8 cellular contexts compared by ENCODE assay signal in the genomic region with DNA sequence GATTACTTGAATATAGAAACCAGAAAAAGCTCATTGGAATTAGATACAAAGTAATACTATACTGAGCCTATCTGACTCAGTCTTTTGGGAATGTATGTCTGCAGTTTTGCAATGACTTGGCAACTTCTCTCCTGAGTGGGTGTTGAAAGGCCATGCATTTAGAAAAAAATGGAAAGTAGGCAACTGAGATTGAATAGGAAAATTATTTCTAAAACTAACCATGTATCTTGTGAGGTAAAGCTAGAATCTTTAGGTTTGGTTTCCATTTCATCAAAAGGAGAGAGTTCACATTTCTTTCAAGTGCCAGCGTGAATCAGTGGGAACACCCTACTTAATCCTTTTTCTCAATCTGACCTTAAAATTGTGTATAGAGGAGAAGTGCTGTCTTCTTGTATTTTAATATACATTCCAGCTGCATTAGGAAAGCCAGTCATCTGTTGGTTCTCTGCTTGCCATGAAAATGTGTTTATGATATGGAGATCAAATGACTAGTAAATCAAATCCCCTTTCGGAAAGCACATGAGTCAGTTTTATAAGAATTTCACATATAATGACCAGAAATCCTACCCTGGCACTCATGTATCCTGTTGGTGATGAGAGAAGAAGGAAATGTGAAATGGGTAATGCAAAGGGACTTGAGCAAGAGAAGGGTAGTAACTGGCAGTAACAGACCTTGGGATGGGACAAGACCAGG. TPM values are rescaled to one million over a fixed set of nuclear protein-coding genes. Genes with fewer than 3 reads are reported as not detected.
A peak's percentile ranks its signal among the peaks of the same experiment; 100 is the strongest.
DNase-seq lines count a peak whose midpoint lies in the region; ATAC-seq and TF ChIP-seq lines count a peak whose summit lies in the region.

No MANE protein-coding gene starts in this region.

- H2BK120ac ChIP-seq in IMR-90 (ENCODE audit: low read depth, low read length), result peak overlapping the region; percentile 94

- 0 out of 2 replicates have a peak, but pooled peaks have one; percentile 12 for TF ChIP-seq POLR2A in IMR-90 (IDR thresholded peaks at IDR 0.05; ENCODE audit: low read depth, low read length)

- no peak overlapping the region for H3K4me3 ChIP-seq in IMR-90 (ENCODE audit: insufficient read depth, low read depth, low read length)

- POLR2A ChIA-PET in IMR-90 (lab: Charles Lee; ENCODE audit: unreplicated experiment), result interaction anchor here (0.6 kb wide), 1 partner anchor 18 kb away, joined by 13 read pairs; no protein-coding TSS in a partner anchor

- BruUV-seq in IMR-90 (replicated peaks; lab: Mats Ljungman, UMichigan), result no TSS peak

- H3K27ac ChIP-seq in IMR-90 (ENCODE audit: insufficient read depth, low read length), result peak overlapping the region; percentile 100

- peak overlapping the region; percentile 79 for H3K14ac ChIP-seq in IMR-90 (replicated peaks; ENCODE audit: low read depth, low read length)

- CTCF ChIA-PET in IMR-90 (lab: Yijun Ruan, JAX), result interaction anchor here (1.0 to 1.7 kb wide), 2 partner anchors 11 to 55 kb away, joined by 4 to 5 read pairs; no protein-coding TSS in a partner anchor

- no peaks in the 10 kb centered on the region for H3K9me3 ChIP-seq in IMR-90 (ENCODE audit: control insufficient read depth, insufficient read depth, low read length)

- peaks cover 25 to 32% of the 10 kb centered on the region in 2 experiments for H3K79me1 ChIP-seq in IMR-90 (ENCODE audit: low read depth in 1 of 2, low read length in 2 of 2)

- dilution Hi-C loops in IMR-90 (cut with HindIII; ENCODE audit: low sequenced_read_pairs, unreplicated experiment), result no loop called here

- peak overlapping the region; percentile 76 for H3K4me2 ChIP-seq in IMR-90 (ENCODE audit: low read depth, low read length)

- in situ Hi-C loops in IMR-90 (cut with MboI; ENCODE audit: low sequenced_read_pairs), result no loop called here

- H2AK9ac ChIP-seq in IMR-90 (replicated peaks; ENCODE audit: low read depth, low read length, poor library complexity), result peak overlapping the region; percentile 87

- H3K23ac ChIP-seq in IMR-90 (ENCODE audit: low read depth, low read length), result peak overlapping the region; percentile 91

- peaks cover 24% of the 10 kb centered on the region for H3K4me1 ChIP-seq in IMR-90 (ENCODE audit: control insufficient read depth, insufficient read depth, low read length)

- peak overlapping the region; percentile 99 for H4K5ac ChIP-seq in IMR-90 (ENCODE audit: low read depth, low read length)

- TF ChIP-seq RAD21 in IMR-90 (IDR thresholded peaks at IDR 0.05; ENCODE audit: low read length), result no peak

- H3K9me1 ChIP-seq in IMR-90 (ENCODE audit: insufficient read depth, low read length), result peaks cover 8% of the 10 kb centered on the region

- H2BK5ac ChIP-seq in IMR-90 (ENCODE audit: low read depth, low read length, poor library complexity, severe bottlenecking), result peak overlapping the region; percentile 100

- no CpG with 5 or more reads among the region's 2 CpGs for WGBS in IMR-90 (ENCODE audit: extremely low coverage in 2 of 2, insufficient read length in 1 of 2), 2 experiments

- H4K8ac ChIP-seq in IMR-90 (ENCODE audit: low read depth in 2 of 2, low read length in 2 of 2), result peak overlapping the region; percentile 84 to 88

- H3K56ac ChIP-seq in IMR-90 (ENCODE audit: extremely low read depth, insufficient read depth, low read length), result peak overlapping the region; percentile 97

- H3K4ac ChIP-seq in IMR-90 (ENCODE audit: low read depth, low read length), result peak overlapping the region; percentile 93

- DNase-seq in AG08396 (ENCODE audit: low spot score) (peak; percentile 65), IMR-90 (peak; percentile 98), dedifferentiated amniotic fluid mesenchymal stem cell (ENCODE audit: extremely low spot score) (peak; percentile 97), myocyte (ENCODE audit: low read depth) (peak; percentile 78), NCI-H2107 (lab: John Stamatoyannopoulos, UW) (no peak), NOMO-1 treated with DMSO at 0.1 percent for 48 hours (lab: John Stamatoyannopoulos, UW; ENCODE audit: unreplicated experiment) (no peak), NCI-H2107 treated with DMSO at 0.1 percent for 48 hours (lab: John Stamatoyannopoulos, UW; ENCODE audit: unreplicated experiment) (no peak)

- no peaks in the 10 kb centered on the region; the same call in 1 of the 2 replicates for H4K20me1 ChIP-seq in IMR-90 (ENCODE audit: insufficient read depth, low read length)

- H3K9ac ChIP-seq in IMR-90 (ENCODE audit: low read depth, low read length), result peak overlapping the region; percentile 55

- H3K18ac ChIP-seq in IMR-90 (ENCODE audit: low read depth, low read length), result peak overlapping the region; percentile 98

- no peaks in the 10 kb centered on the region for H3K27me3 ChIP-seq in IMR-90 (ENCODE audit: control insufficient read depth, insufficient read depth, low read length)

- peak overlapping the region; percentile 80 for H2BK15ac ChIP-seq in IMR-90 (ENCODE audit: low read depth, low read length)

- H2BK20ac ChIP-seq in IMR-90 (ENCODE audit: low read depth, low read length), result peak overlapping the region; percentile 94

- H2AK5ac ChIP-seq in IMR-90 (ENCODE audit: low read depth, low read length), result peak overlapping the region; percentile 90

- peak overlapping the region; percentile 97 for H4K91ac ChIP-seq in IMR-90 (ENCODE audit: insufficient read depth, low read depth, low read length)

- ATAC-seq in IMR-90 (ENCODE audit: low read depth) (peak; percentile 82), HG02885 (IDR thresholded peaks at IDR 0.05; ENCODE audit: poor library complexity, unreplicated experiment) (no peak)

- intact Hi-C loops in IMR-90 (cut with micrococcal nuclease), result loop anchor here (1.0 to 5.0 kb wide), 2 partner anchors 9 to 37 kb away; no protein-coding TSS in a partner anchor

- TF ChIP-seq CTCF in IMR-90 (conservative IDR thresholded peaks at IDR 0.05; ENCODE audit: low read depth, low read length), result no peak

- H2AFZ ChIP-seq in IMR-90 (replicated peaks; ENCODE audit: low read length, poor library complexity), result no peak overlapping the region

- H3K36me3 ChIP-seq in IMR-90 (ENCODE audit: control insufficient read depth, insufficient read depth, low read length), result peaks cover 30% of the 10 kb centered on the region

TF ChIP-seq in IMR-90, 13 proteins besides CTCF, POLR2A, EP300 and RAD21:
- TF ChIP-seq, protein P1, sequence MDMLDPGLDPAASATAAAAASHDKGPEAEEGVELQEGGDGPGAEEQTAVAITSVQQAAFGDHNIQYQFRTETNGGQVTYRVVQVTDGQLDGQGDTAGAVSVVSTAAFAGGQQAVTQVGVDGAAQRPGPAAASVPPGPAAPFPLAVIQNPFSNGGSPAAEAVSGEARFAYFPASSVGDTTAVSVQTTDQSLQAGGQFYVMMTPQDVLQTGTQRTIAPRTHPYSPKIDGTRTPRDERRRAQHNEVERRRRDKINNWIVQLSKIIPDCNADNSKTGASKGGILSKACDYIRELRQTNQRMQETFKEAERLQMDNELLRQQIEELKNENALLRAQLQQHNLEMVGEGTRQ (IDR thresholded peaks at IDR 0.05; ENCODE audit: low read depth, low read length), result no peak
- TF ChIP-seq RFX5 (IDR thresholded peaks at IDR 0.05; ENCODE audit: low read depth, low read length), result no peak
- no peak for TF ChIP-seq MAZ (IDR thresholded peaks at IDR 0.05; ENCODE audit: borderline replicate concordance, low read depth, low read length)
- TF ChIP-seq CHD1 (IDR thresholded peaks at IDR 0.05; ENCODE audit: low read depth, low read length), result no peak
- TF ChIP-seq, protein P2, sequence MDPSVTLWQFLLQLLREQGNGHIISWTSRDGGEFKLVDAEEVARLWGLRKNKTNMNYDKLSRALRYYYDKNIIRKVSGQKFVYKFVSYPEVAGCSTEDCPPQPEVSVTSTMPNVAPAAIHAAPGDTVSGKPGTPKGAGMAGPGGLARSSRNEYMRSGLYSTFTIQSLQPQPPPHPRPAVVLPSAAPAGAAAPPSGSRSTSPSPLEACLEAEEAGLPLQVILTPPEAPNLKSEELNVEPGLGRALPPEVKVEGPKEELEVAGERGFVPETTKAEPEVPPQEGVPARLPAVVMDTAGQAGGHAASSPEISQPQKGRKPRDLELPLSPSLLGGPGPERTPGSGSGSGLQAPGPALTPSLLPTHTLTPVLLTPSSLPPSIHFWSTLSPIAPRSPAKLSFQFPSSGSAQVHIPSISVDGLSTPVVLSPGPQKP (IDR thresholded peaks at IDR 0.05; ENCODE audit: borderline replicate concordance, low read depth, low read length), result no peak
- TF ChIP-seq CEBPB (IDR thresholded peaks at IDR 0.05; ENCODE audit: low read depth, low read length), result peak; percentile 99
- TF ChIP-seq NFE2L2 (IDR thresholded peaks at IDR 0.05; ENCODE audit: low read depth, low read length), result peak; percentile 94
- peak; percentile 45; the same call in 1 of the 2 replicates for TF ChIP-seq MAFK (IDR thresholded peaks at IDR 0.05; ENCODE audit: low read depth, low read length)
- no peak for TF ChIP-seq BHLHE40 (IDR thresholded peaks at IDR 0.05; ENCODE audit: low read depth, low read length)
- no peak for TF ChIP-seq MXI1 (IDR thresholded peaks at IDR 0.05; ENCODE audit: borderline replicate concordance, low read depth, low read length)
- peak; percentile 45 for TF ChIP-seq RCOR1 (IDR thresholded peaks at IDR 0.05; ENCODE audit: insufficient replicate concordance, low read length)
- no peak for TF ChIP-seq SMC3 (IDR thresholded peaks at IDR 0.05; ENCODE audit: low read depth, low read length)
- TF ChIP-seq FOS (IDR thresholded peaks at IDR 0.05; ENCODE audit: low read depth, low read length), result peak; percentile 73

RNA-seq across cellular contexts. Expression of a gene that starts 30.4 kb away (rescaled TPM):
- total RNA-seq in IMR-90 (2012; rRNA removed), result 36.0 and 36.9 TPM in 2 replicates
- polyA plus RNA-seq in IMR-90 (2012; rRNA removed), result 25.3 and 27.0 TPM in 2 replicates
- polyA plus RNA-seq in IMR-90 (2012; cell fraction: cytosol; rRNA removed), result 10.8 and 23.4 TPM in 2 replicates
- polyA plus RNA-seq in IMR-90 (2012; cell fraction: nucleus; rRNA removed; ENCODE audit: low replicate concordance), result 31.3 and 53.5 TPM in 2 replicates
- total RNA-seq in myocyte, result 29.8 and 37.0 TPM in 2 replicates
- 23.9 TPM for polyA plus RNA-seq in myocyte (2012)

RNA-seq across cellular contexts. Expression of a gene that starts 55.9 kb away (rescaled TPM):
- total RNA-seq in IMR-90 (2012; rRNA removed) (70.6 and 95.5 TPM in 2 replicates), myocyte (94.4 and 97.4 TPM in 2 replicates)
- polyA plus RNA-seq in IMR-90 (2012; rRNA removed), result 70.2 and 80.8 TPM in 2 replicates
- polyA plus RNA-seq in IMR-90 (2012; cell fraction: cytosol; rRNA removed), result 14.6 and 19.1 TPM in 2 replicates
- polyA plus RNA-seq in IMR-90 (2012; cell fraction: nucleus; rRNA removed; ENCODE audit: low replicate concordance), result 4.9 and 27.8 TPM in 2 replicates
- 90.4 TPM for polyA plus RNA-seq in myocyte (2012)

RNA-seq across cellular contexts. Expression of a gene that starts 56.2 kb away (rescaled TPM):
- total RNA-seq in IMR-90 (2012; rRNA removed) (4.5 and 8.3 TPM in 2 replicates), myocyte (74.6 and 78.7 TPM in 2 replicates)
- 20.4 and 20.9 TPM in 2 replicates for polyA plus RNA-seq in IMR-90 (2012; rRNA removed)
- polyA plus RNA-seq in IMR-90 (2012; cell fraction: cytosol; rRNA removed), result 25.9 and 61.7 TPM in 2 replicates
- polyA plus RNA-seq in IMR-90 (2012; cell fraction: nucleus; rRNA removed; ENCODE audit: low replicate concordance), result 13.3 and 25.4 TPM in 2 replicates
- 74.4 TPM for polyA plus RNA-seq in myocyte (2012)

Comparison
In these comparisons a context has a peak if more than half of its experiments do, and no peak if none do; other contexts are left out.
1. DNase-seq: peak in AG08396 (single experiment), IMR-90 (single experiment), dedifferentiated amniotic fluid mesenchymal stem cell (single experiment) and myocyte (single experiment); none in NCI-H2107 (single experiment), NOMO-1 treated with DMSO at 0.1 percent for 48 hours (single experiment) and NCI-H2107 treated with DMSO at 0.1 percent for 48 hours (single experiment).